In genomic region chr16:762595-763268, GRCh38 we compare ENCODE assay signal across 29 cellular contexts. TPM values are rescaled to one million over a fixed set of nuclear protein-coding genes. Genes with fewer than 3 reads are reported as not detected.
"Had no signal": no experiment of that assay in that cellular context is flagged by ENCODE, and none has a peak within 500 bp of the region (broad histone marks: within the 10 kb centered on the region; RNA-seq: fewer than 3 reads in every experiment).

No MANE protein-coding gene starts in this region.

- H3K9me3 ChIP-seq: adrenal gland, breast epithelium, Peyer's patch had no signal

- H3K27ac ChIP-seq: adrenal gland, breast epithelium, Peyer's patch had no signal

- H3K27me3 ChIP-seq: adrenal gland, Peyer's patch had no signal

- H3K4me1 ChIP-seq: adrenal gland, breast epithelium, Peyer's patch had no signal

- ATAC-seq: activated T-cell treated with anti-CD3 and anti-CD28 coated beads, Interleukin-2, amount 50 U/mL, for 72 hours; T-helper 17 cell had no signal

- H3K36me3 ChIP-seq: adrenal gland, breast epithelium, Peyer's patch had no signal

- H3K4me3 ChIP-seq: adrenal gland, breast epithelium, Peyer's patch had no signal

- FAIRE-seq: TTC549 had no signal

- DNase-seq: activated B cell treated with CpG ODN at 0.5 μM for 24 hours; activated CD4-positive, alpha-beta memory T cell treated with anti-CD3 and anti-CD28 coated beads, Interleukin-2, amount 10 ng/mL, durations not matched to agents 7 days and 5 days; activated CD4-positive, alpha-beta T cell treated with anti-CD3 and anti-CD28 coated beads for 1 hour; activated CD4-positive, alpha-beta T cell treated with anti-CD3 and anti-CD28 coated beads, Interleukin-2, amount 50 U/mL, for 1 hour; activated gamma-delta T cell treated with Interleukin-2 at 50 U/mL for 16 hours; activated naive CD4-positive, alpha-beta T cell treated with anti-CD3 and anti-CD28 coated beads, Interleukin-2, amount 50 U/mL, for 16 hours; activated naive CD8-positive, alpha-beta T cell treated with anti-CD3 and anti-CD28 coated beads, Interleukin-2, amount 10 ng/mL, durations not matched to agents 7 days and 5 days; activated T-cell treated with anti-CD3 and anti-CD28 coated beads, Interleukin-2, amount 50 U/mL, for 72 hours; adrenal gland; aorta; central memory CD4-positive, alpha-beta T cell; MM.1S; NCI-H1105; NCI-H1436; NCI-H1694 treated with DMSO at 0.1 percent for 48 hours; NCI-H2029 treated with DMSO at 0.1 percent for 48 hours; NCI-H345; NCI-H510A; NCI-H526 treated with DMSO at 0.1 percent for 48 hours; NCI-H82; OCI-M1; Peyer's patch; SIG-M5; T-helper 17 cell; T-helper 9 cell had no signal

RNA-seq across cellular contexts. Expression of gene MSLN, which starts 2.2 kb away (rescaled TPM):
- total RNA-seq: activated B cell treated with CpG ODN at 0.5 μM for 24 hours; activated CD4-positive, alpha-beta memory T cell treated with anti-CD3 and anti-CD28 coated beads, Interleukin-2, amount 10 ng/mL, durations not matched to agents 7 days and 5 days; activated CD8-positive, alpha-beta memory T cell treated with anti-CD3 and anti-CD28 coated beads for 36 hours; activated naive CD8-positive, alpha-beta T cell treated with anti-CD3 and anti-CD28 coated beads, Interleukin-2, amount 10 ng/mL, durations not matched to agents 7 days and 5 days; activated T-cell treated with anti-CD3 and anti-CD28 coated beads, Interleukin-2, amount 50 U/mL, for 72 hours; activated T-helper 2 cell treated with anti-CD3 and anti-CD28 coated beads, Interferon-gamma antibody, Interleukin-2, Interleukin-4, amounts not matched to agents 10 μg/mL and 5 μg/mL and 100 μg/mL, durations not matched to agents 14 hours and 24 hours and 36 hours; T-helper 17 cell had no signal
